In the genomic region with DNA sequence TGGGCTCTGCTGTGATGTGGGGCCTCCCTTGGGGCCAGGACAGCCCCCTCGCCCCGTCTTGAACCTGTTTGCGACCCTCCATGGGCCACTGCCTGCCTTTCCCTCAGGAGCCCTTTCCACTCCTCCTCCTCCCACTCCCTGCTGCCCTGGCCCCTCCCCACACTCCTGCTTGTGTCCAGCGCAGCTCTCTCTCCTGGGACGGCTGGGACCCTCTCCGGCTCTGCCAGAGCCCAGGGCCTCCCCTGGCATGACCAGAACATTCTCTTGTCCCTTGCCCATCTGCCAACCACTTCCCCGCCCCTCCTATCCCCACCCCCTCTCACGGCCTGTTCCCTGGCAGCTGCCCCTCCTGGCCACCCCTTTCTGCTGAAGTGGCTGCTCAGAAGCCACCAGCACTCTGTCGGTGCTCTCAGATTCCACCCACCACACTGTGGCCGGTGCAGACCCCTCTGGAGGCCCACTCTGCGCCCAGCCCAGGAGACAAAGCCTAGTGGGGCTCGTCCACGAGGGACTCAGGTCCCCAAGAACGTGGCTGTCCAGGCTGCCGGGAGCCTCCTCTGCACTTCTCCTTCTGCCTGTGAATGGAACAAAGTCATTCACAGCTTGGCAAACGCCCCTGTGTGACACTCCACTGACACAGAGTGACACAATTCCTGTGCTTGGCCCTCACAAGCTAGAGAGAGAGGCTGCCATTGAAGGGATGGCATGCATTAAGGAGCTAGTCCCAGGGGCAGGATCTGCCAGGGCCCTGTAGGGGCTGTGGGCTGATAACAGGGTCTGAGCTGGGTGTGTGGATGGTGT, we compare ENCODE assay signal across 22 cellular contexts. TPM values are rescaled to one million over a fixed set of nuclear protein-coding genes. Genes with fewer than 3 reads are reported as not detected.
A peak's percentile ranks its signal among the peaks of the same experiment; 100 is the strongest.
DNase-seq lines count a peak whose midpoint lies in the region; ATAC-seq and TF ChIP-seq lines count a peak whose summit lies in the region.
"Had no signal": no experiment of that assay in that cellular context is flagged by ENCODE, and none has a peak within 500 bp of the region (broad histone marks: within the 10 kb centered on the region; RNA-seq: fewer than 3 reads in every experiment).

No MANE protein-coding gene starts in this region.

- no peaks in the 10 kb centered on the region for H3K9me3 Mint-ChIP-seq in activated B cell treated with CpG ODN at 0.5 μM for 24 hours
- no peaks in the 10 kb centered on the region for H3K9me3 Mint-ChIP-seq in MCF 10A (ENCODE audit: unreplicated experiment)
- H3K9me3 Mint-ChIP-seq: activated CD4-positive, alpha-beta T cell treated with anti-CD3 and anti-CD28 coated beads, Interleukin-2, amount 10 ng/mL, durations not matched to agents 7 days and 5 days had no signal

- CTCF ChIA-PET in activated B cell treated with CpG ODN at 0.5 μM for 24 hours (lab: Charles Lee), result interaction anchor here (2.3 kb wide), 1 partner anchor 9 kb away, joined by 8 read pairs; no protein-coding TSS in a partner anchor
- CTCF ChIA-PET in MCF 10A (lab: Yijun Ruan, JAX), result interaction anchor here (1.3 to 1.9 kb wide), 2 partner anchors 10 kb away, joined by 4 to 10 read pairs; no protein-coding TSS in a partner anchor

- no peaks in the 10 kb centered on the region for H3K9me3 ChIP-seq in hepatocyte (ENCODE audit: low read depth)
- no peaks in the 10 kb centered on the region for H3K9me3 ChIP-seq in osteoblast (ENCODE audit: low read depth, low read length)
- H3K9me3 ChIP-seq: thoracic aorta had no signal

- no peak overlapping the region for H3K27ac ChIP-seq in hepatocyte
- no peak overlapping the region for H3K27ac ChIP-seq in osteoblast (ENCODE audit: low read depth, low read length)
- H3K27ac ChIP-seq: 22Rv1, thoracic aorta had no signal

- no peaks in the 10 kb centered on the region for H3K79me2 ChIP-seq in hepatocyte
- no peaks in the 10 kb centered on the region for H3K79me2 ChIP-seq in osteoblast (ENCODE audit: insufficient read depth, low read length)

- peaks cover 26% of the 10 kb centered on the region for H3K27me3 Mint-ChIP-seq in activated B cell treated with CpG ODN at 0.5 μM for 24 hours
- H3K27me3 Mint-ChIP-seq in MCF 10A (ENCODE audit: insufficient read depth, unreplicated experiment), result no peaks in the 10 kb centered on the region

- intact Hi-C loops in activated B cell treated with CpG ODN at 0.5 μM for 24 hours (cut with micrococcal nuclease), result no loop called here
- intact Hi-C loops in MCF 10A (cut with micrococcal nuclease), result no loop called here

- H3K4me3 ChIP-seq in hepatocyte, result no peak overlapping the region
- no peak overlapping the region for H3K4me3 ChIP-seq in osteoblast (ENCODE audit: insufficient read depth, low read length)
- H3K4me3 ChIP-seq: thoracic aorta had no signal

- peak; percentile 46 for DNase-seq in DMS79 treated with DMSO at 0.1 percent for 48 hours (lab: John Stamatoyannopoulos, UW)
- DNase-seq in DMS79 (lab: John Stamatoyannopoulos, UW), result no peak
- peak; percentile 11 for DNase-seq in activated B cell treated with CpG ODN at 0.5 μM for 24 hours
- DNase-seq in hepatocyte (ENCODE audit: low spot score), result peak; percentile 11
- peak; percentile 91 for DNase-seq in osteoblast (ENCODE audit: insufficient read length, low spot score, missing footprints)
- DNase-seq in MCF 10A (ENCODE audit: unreplicated experiment), result no peak
- no peak for DNase-seq in D341Med (ENCODE audit: low spot score)
- DNase-seq: activated CD4-positive, alpha-beta T cell treated with anti-CD3 and anti-CD28 coated beads, Interleukin-2, amount 10 ng/mL, durations not matched to agents 7 days and 5 days; activated T-cell treated with anti-CD3 and anti-CD28 coated beads, Interleukin-2, amount 50 U/mL, for 48 hours; amygdala; DND-41; erythroblast; GOT3; NCI-H146; NCI-H345; stimulated activated CD4-positive, alpha-beta T cell treated with anti-CD3 and anti-CD28 coated beads, Interleukin-1b, Interleukin-23, amount 100 ng/mL, for 48 hours had no signal

- H3K4me2 ChIP-seq in hepatocyte (no peak overlapping the region), osteoblast (ENCODE audit: insufficient read depth, low read length) (no peak overlapping the region)

- H3K36me3 Mint-ChIP-seq in activated B cell treated with CpG ODN at 0.5 μM for 24 hours (ENCODE audit: low read depth), result no peaks in the 10 kb centered on the region
- H3K36me3 Mint-ChIP-seq in MCF 10A (ENCODE audit: insufficient read depth, unreplicated experiment), result no peaks in the 10 kb centered on the region
- H3K36me3 Mint-ChIP-seq: CD14-positive monocyte had no signal

- BruUV-seq in MCF 10A (replicated peaks; lab: Mats Ljungman, UMichigan), result no TSS peak

- no peaks in the 10 kb centered on the region for H3K9me2 ChIP-seq in hepatocyte (replicated peaks; ENCODE audit: insufficient read depth)

- ATAC-seq in activated B cell treated with CpG ODN at 0.5 μM for 24 hours (ENCODE audit: low read depth) (no peak), HG03354 (IDR thresholded peaks at IDR 0.05; ENCODE audit: poor library complexity, severe bottlenecking, unreplicated experiment) (no peak)

- H3K36me3 ChIP-seq in hepatocyte (replicated peaks; ENCODE audit: insufficient read depth, low read depth) (no peaks in the 10 kb centered on the region), osteoblast (ENCODE audit: insufficient read depth, low read length) (no peaks in the 10 kb centered on the region)
- H3K36me3 ChIP-seq: thoracic aorta had no signal

- POLR2A ChIA-PET in activated B cell treated with CpG ODN at 0.5 μM for 24 hours (lab: Charles Lee) (no interaction called here), MCF 10A (lab: Yijun Ruan, JAX) (no interaction called here)

- TF ChIP-seq CTCF in activated B cell treated with CpG ODN at 0.5 μM for 24 hours (IDR thresholded peaks at IDR 0.05) (no peak), hepatocyte (IDR thresholded peaks at IDR 0.05; ENCODE audit: poor library complexity) (no peak), osteoblast (IDR thresholded peaks at IDR 0.05; ENCODE audit: extremely low read depth, low read depth, low read length) (no peak), MCF 10A (IDR thresholded peaks at IDR 0.05; ENCODE audit: unreplicated experiment) (no peak)

- H3K4me1 Mint-ChIP-seq in activated B cell treated with CpG ODN at 0.5 μM for 24 hours (no peaks in the 10 kb centered on the region), MCF 10A (ENCODE audit: insufficient read depth, unreplicated experiment) (no peaks in the 10 kb centered on the region)
- H3K4me1 Mint-ChIP-seq: activated CD4-positive, alpha-beta T cell treated with anti-CD3 and anti-CD28 coated beads, Interleukin-2, amount 10 ng/mL, durations not matched to agents 7 days and 5 days; CD14-positive monocyte had no signal

- H3K4me3 Mint-ChIP-seq in activated B cell treated with CpG ODN at 0.5 μM for 24 hours (no peak overlapping the region), MCF 10A (ENCODE audit: unreplicated experiment) (no peak overlapping the region)
- H3K4me3 Mint-ChIP-seq: activated CD4-positive, alpha-beta T cell treated with anti-CD3 and anti-CD28 coated beads, Interleukin-2, amount 10 ng/mL, durations not matched to agents 7 days and 5 days; CD14-positive monocyte had no signal

- H3K27me3 ChIP-seq in hepatocyte (peaks cover 3% of the 10 kb centered on the region), osteoblast (ENCODE audit: insufficient read depth, low read length) (peaks cover 3% of the 10 kb centered on the region)

- H4K20me1 ChIP-seq in hepatocyte (ENCODE audit: insufficient read depth, poor library complexity, severe bottlenecking) (no peaks in the 10 kb centered on the region), osteoblast (ENCODE audit: insufficient read depth, low read length) (no peaks in the 10 kb centered on the region)

- H2AFZ ChIP-seq in hepatocyte (no peak overlapping the region), osteoblast (ENCODE audit: low read length) (no peak overlapping the region)

- H3K27ac Mint-ChIP-seq in activated B cell treated with CpG ODN at 0.5 μM for 24 hours (no peak overlapping the region), MCF 10A (ENCODE audit: low read depth, unreplicated experiment) (no peak overlapping the region)
- H3K27ac Mint-ChIP-seq: activated CD4-positive, alpha-beta T cell treated with anti-CD3 and anti-CD28 coated beads, Interleukin-2, amount 10 ng/mL, durations not matched to agents 7 days and 5 days; CD14-positive monocyte had no signal

- H3K4me1 ChIP-seq in hepatocyte (ENCODE audit: insufficient read depth), result peaks cover 21% of the 10 kb centered on the region
- no peaks in the 10 kb centered on the region for H3K4me1 ChIP-seq in osteoblast (ENCODE audit: insufficient read depth, low read length)

- 72% methylated on average over 16 of the region's 16 CpGs for WGBS in hepatocyte (ENCODE audit: low lambda C conversion rate, missing lambda C conversion rate)

RNA-seq across cellular contexts. Expression of a gene that starts 1.4 kb away (rescaled TPM):
- not detected in 2 replicates for total RNA-seq in activated B cell treated with CpG ODN at 0.5 μM for 24 hours
- total RNA-seq in hepatocyte, result 4.9 and 5.9 TPM in 2 replicates
- 14.7 and 20.3 TPM in 2 replicates for polyA plus RNA-seq in hepatocyte
- under 0.01 TPM in 1 of 2 replicates, not detected in the other for total RNA-seq in osteoblast
- 0.05 and 0.12 TPM in 2 replicates for total RNA-seq in MCF 10A (2022)
- total RNA-seq: activated CD4-positive, alpha-beta T cell treated with anti-CD3 and anti-CD28 coated beads, Interleukin-2, amount 10 ng/mL, durations not matched to agents 7 days and 5 days; kidney epithelial cell had no signal
- polyA plus RNA-seq: CD14-positive monocyte had no signal

RNA-seq across cellular contexts. Expression of a gene that starts 51.5 kb away (rescaled TPM):
- total RNA-seq in activated B cell treated with CpG ODN at 0.5 μM for 24 hours (not detected in 2 replicates), hepatocyte (5.0 and 6.1 TPM in 2 replicates), osteoblast (not detected in 2 replicates), MCF 10A (2022) (0.26 and 0.39 TPM in 2 replicates)
- polyA plus RNA-seq in hepatocyte, result 3.5 and 4.4 TPM in 2 replicates
- total RNA-seq: LHCN-M2 had no signal
- polyA plus RNA-seq: CD14-positive monocyte had no signal

Comparison
In these comparisons a context has a peak if more than half of its experiments do, and no peak if none do; other contexts are left out.
1. DNase-seq: peak in DMS79 treated with DMSO at 0.1 percent for 48 hours (single experiment), activated B cell treated with CpG ODN at 0.5 μM for 24 hours (single experiment), hepatocyte (single experiment) and osteoblast (single experiment); none in DMS79 (single experiment), MCF 10A (single experiment) and D341Med (single experiment).